In the genomic region with DNA sequence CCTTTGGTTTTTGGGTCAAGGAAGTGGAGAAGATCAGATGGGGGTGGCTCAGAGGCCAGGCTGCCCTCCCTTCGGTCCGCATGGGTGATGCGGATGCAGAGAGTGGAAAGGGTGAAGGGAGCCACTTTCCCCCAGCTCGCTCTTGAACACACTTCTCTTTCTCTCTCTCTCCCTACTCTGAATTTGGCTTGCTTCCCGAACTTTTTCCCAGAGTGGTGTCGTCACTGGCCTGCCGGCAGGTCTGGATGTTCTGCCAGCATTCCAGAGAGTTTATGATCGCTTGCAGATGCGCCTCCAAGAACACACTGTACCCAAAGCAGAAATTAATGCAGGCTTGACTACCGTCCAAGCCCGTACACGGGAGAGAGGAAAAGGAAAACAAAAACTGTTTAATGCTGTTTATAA, we compare ENCODE assay signal across 1 cellular context.
TF ChIP-seq lines count a peak whose summit lies in the region.

No MANE protein-coding gene starts in this region.

TF ChIP-seq in HEK293, 187 proteins besides CTCF, POLR2A, EP300 and RAD21 (continued from another document and continues in another):
- TF ChIP-seq ZNF624 (tag by site-specific recombination; IDR thresholded peaks at IDR 0.05) (no peak), ZNF16 (tag by site-specific recombination; IDR thresholded peaks at IDR 0.05; ENCODE audit: low read depth) (no peak), ZNF114 (tag by site-specific recombination; IDR thresholded peaks at IDR 0.05) (no peak), ZFP41 (tag by site-specific recombination; IDR thresholded peaks at IDR 0.05; ENCODE audit: borderline replicate concordance) (no peak), GLI2 (tag by site-specific recombination; IDR thresholded peaks at IDR 0.05; ENCODE audit: borderline replicate concordance, low read depth) (no peak), ZNF529 (tag by site-specific recombination; IDR thresholded peaks at IDR 0.05; ENCODE audit: insufficient replicate concordance) (no peak), ZNF600 (tag by site-specific recombination; IDR thresholded peaks at IDR 0.05) (peak; percentile 96), GLIS2 (tag by site-specific recombination; IDR thresholded peaks at IDR 0.05) (no peak), ZNF514 (tag by site-specific recombination; IDR thresholded peaks at IDR 0.05) (no peak), ZBTB21 (tag by site-specific recombination; IDR thresholded peaks at IDR 0.05) (peak; percentile 88), ZNF501 (tag by site-specific recombination; IDR thresholded peaks at IDR 0.05) (peak; percentile 39; the same call in 1 of the 2 replicates), ZBTB20 (tag by site-specific recombination; IDR thresholded peaks at IDR 0.05) (no peak; the same call in 1 of the 2 replicates), ZNF416 (tag by site-specific recombination; IDR thresholded peaks at IDR 0.05) (no peak), FEZF1 (tag by site-specific recombination; IDR thresholded peaks at IDR 0.05) (no peak; the same call in 1 of the 2 replicates), ZNF677 (tag by site-specific recombination; IDR thresholded peaks at IDR 0.05) (no peak), ZNF311 (tag by site-specific recombination; IDR thresholded peaks at IDR 0.05; ENCODE audit: borderline replicate concordance) (no peak), BCL11B (tag by site-specific recombination; IDR thresholded peaks at IDR 0.05; ENCODE audit: low read depth) (no peak), ZEB2 (tag by site-specific recombination; IDR thresholded peaks at IDR 0.05) (peak; percentile 58; the same call in 1 of the 2 replicates), ZNF302 (tag by site-specific recombination; IDR thresholded peaks at IDR 0.05; ENCODE audit: low read depth) (no peak), ZNF214 (tag by site-specific recombination; IDR thresholded peaks at IDR 0.05; ENCODE audit: borderline replicate concordance) (no peak), REPIN1 (tag by site-specific recombination; IDR thresholded peaks at IDR 0.05; ENCODE audit: low read depth) (no peak), ZNF19 (tag by site-specific recombination; IDR thresholded peaks at IDR 0.05; ENCODE audit: low read depth) (no peak), ZNF664 (tag by site-specific recombination; IDR thresholded peaks at IDR 0.05) (no peak), ZNF423 (tag by site-specific recombination; IDR thresholded peaks at IDR 0.05) (no peak), ZNF223 (tag by site-specific recombination; IDR thresholded peaks at IDR 0.05) (no peak), ZNF202 (tag by site-specific recombination; IDR thresholded peaks at IDR 0.05; ENCODE audit: borderline replicate concordance) (no peak), ZNF184 (tag by site-specific recombination; IDR thresholded peaks at IDR 0.05) (no peak), ZNF654 (tag by site-specific recombination; IDR thresholded peaks at IDR 0.05; ENCODE audit: low read depth) (no peak), ZNF610 (tag by site-specific recombination; IDR thresholded peaks at IDR 0.05; ENCODE audit: borderline replicate concordance) (no peak), ZNF629 (tag by site-specific recombination; IDR thresholded peaks at IDR 0.05) (peak; percentile 91), ZNF10 (tag by site-specific recombination; IDR thresholded peaks at IDR 0.05) (no peak), TCF7L2 (IDR thresholded peaks at IDR 0.05; ENCODE audit: borderline replicate concordance, low read depth, low read length) (no peak), IKZF3 (tag by site-specific recombination; IDR thresholded peaks at IDR 0.05) (peak; percentile 71; the same call in 1 of the 2 replicates), ZNF837 (tag by site-specific recombination; IDR thresholded peaks at IDR 0.05) (no peak), GLI4 (tag by site-specific recombination; IDR thresholded peaks at IDR 0.05) (no peak), ZNF354C (tag by site-specific recombination; IDR thresholded peaks at IDR 0.05; ENCODE audit: borderline replicate concordance, low read depth) (no peak), ZNF544 (tag by site-specific recombination; IDR thresholded peaks at IDR 0.05) (no peak), YY2 (tag by site-specific recombination; IDR thresholded peaks at IDR 0.05) (no peak), ZNF433 (tag by site-specific recombination; IDR thresholded peaks at IDR 0.05; ENCODE audit: low read depth) (no peak), ZNF707 (tag by site-specific recombination; IDR thresholded peaks at IDR 0.05) (no peak), SP7 (tag by site-specific recombination; IDR thresholded peaks at IDR 0.05) (peak; percentile 60), ZSCAN23 (tag by site-specific recombination; IDR thresholded peaks at IDR 0.05) (no peak), ZNF426 (tag by site-specific recombination; IDR thresholded peaks at IDR 0.05) (no peak), ZNF350 (tag by site-specific recombination; IDR thresholded peaks at IDR 0.05) (no peak)
- TF ChIP-seq, protein P1, sequence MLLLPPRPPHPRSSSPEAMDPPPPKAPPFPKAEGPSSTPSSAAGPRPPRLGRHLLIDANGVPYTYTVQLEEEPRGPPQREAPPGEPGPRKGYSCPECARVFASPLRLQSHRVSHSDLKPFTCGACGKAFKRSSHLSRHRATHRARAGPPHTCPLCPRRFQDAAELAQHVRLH (tag by site-specific recombination; IDR thresholded peaks at IDR 0.05): 0 out of 2 replicates have a peak, but pooled peaks have one; percentile 27
- TF ChIP-seq, protein P2, sequence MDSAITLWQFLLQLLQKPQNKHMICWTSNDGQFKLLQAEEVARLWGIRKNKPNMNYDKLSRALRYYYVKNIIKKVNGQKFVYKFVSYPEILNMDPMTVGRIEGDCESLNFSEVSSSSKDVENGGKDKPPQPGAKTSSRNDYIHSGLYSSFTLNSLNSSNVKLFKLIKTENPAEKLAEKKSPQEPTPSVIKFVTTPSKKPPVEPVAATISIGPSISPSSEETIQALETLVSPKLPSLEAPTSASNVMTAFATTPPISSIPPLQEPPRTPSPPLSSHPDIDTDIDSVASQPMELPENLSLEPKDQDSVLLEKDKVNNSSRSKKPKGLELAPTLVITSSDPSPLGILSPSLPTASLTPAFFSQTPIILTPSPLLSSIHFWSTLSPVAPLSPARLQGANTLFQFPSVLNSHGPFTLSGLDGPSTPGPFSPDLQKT (IDR thresholded peaks at IDR 0.05; ENCODE audit: borderline replicate concordance, low read depth, low read length): no peak
- TF ChIP-seq, protein P3, sequence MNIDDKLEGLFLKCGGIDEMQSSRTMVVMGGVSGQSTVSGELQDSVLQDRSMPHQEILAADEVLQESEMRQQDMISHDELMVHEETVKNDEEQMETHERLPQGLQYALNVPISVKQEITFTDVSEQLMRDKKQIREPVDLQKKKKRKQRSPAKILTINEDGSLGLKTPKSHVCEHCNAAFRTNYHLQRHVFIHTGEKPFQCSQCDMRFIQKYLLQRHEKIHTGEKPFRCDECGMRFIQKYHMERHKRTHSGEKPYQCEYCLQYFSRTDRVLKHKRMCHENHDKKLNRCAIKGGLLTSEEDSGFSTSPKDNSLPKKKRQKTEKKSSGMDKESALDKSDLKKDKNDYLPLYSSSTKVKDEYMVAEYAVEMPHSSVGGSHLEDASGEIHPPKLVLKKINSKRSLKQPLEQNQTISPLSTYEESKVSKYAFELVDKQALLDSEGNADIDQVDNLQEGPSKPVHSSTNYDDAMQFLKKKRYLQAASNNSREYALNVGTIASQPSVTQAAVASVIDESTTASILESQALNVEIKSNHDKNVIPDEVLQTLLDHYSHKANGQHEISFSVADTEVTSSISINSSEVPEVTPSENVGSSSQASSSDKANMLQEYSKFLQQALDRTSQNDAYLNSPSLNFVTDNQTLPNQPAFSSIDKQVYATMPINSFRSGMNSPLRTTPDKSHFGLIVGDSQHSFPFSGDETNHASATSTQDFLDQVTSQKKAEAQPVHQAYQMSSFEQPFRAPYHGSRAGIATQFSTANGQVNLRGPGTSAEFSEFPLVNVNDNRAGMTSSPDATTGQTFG (tag by site-specific recombination; IDR thresholded peaks at IDR 0.05; ENCODE audit: borderline replicate concordance): no peak
- TF ChIP-seq, protein P4, sequence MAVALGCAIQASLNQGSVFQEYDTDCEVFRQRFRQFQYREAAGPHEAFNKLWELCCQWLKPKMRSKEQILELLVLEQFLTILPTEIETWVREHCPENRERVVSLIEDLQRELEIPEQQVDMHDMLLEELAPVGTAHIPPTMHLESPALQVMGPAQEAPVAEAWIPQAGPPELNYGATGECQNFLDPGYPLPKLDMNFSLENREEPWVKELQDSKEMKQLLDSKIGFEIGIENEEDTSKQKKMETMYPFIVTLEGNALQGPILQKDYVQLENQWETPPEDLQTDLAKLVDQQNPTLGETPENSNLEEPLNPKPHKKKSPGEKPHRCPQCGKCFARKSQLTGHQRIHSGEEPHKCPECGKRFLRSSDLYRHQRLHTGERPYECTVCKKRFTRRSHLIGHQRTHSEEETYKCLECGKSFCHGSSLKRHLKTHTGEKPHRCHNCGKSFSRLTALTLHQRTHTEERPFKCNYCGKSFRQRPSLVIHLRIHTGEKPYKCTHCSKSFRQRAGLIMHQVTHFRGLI (tag by site-specific recombination; IDR thresholded peaks at IDR 0.05): no peak
- TF ChIP-seq, protein P5, sequence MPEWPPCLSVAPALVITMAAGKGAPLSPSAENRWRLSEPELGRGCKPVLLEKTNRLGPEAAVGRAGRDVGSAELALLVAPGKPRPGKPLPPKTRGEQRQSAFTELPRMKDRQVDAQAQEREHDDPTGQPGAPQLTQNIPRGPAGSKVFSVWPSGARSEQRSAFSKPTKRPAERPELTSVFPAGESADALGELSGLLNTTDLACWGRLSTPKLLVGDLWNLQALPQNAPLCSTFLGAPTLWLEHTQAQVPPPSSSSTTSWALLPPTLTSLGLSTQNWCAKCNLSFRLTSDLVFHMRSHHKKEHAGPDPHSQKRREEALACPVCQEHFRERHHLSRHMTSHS (tag by site-specific recombination; IDR thresholded peaks at IDR 0.05): no peak
- TF ChIP-seq, protein P6, sequence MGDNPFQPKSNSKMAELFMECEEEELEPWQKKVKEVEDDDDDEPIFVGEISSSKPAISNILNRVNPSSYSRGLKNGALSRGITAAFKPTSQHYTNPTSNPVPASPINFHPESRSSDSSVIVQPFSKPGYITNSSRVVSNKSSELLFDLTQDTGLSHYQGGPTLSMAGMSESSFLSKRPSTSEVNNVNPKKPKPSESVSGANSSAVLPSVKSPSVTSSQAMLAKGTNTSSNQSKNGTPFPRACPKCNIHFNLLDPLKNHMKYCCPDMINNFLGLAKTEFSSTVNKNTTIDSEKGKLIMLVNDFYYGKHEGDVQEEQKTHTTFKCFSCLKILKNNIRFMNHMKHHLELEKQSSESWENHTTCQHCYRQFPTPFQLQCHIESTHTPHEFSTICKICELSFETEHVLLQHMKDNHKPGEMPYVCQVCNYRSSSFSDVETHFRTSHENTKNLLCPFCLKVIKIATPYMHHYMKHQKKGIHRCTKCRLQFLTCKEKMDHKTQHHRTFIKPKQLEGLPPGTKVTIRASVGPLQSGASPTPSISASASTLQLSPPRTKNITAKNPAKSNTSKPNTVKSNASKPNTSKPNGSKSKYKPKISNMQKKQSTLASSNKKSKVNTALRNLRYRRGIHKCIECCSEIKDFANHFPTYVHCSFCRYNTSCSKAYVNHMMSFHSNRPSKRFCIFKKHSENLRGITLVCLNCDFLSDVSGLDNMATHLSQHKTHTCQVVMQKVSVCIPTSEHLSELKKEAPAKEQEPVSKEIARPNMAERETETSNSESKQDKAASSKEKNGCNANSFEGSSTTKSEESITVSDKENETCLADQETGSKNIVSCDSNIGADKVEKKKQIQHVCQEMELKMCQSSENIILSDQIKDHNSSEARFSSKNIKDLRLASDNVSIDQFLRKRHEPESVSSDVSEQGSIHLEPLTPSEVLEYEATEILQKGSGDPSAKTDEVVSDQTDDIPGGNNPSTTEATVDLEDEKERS (tag by site-specific recombination; IDR thresholded peaks at IDR 0.05): no peak
- TF ChIP-seq, protein P7, sequence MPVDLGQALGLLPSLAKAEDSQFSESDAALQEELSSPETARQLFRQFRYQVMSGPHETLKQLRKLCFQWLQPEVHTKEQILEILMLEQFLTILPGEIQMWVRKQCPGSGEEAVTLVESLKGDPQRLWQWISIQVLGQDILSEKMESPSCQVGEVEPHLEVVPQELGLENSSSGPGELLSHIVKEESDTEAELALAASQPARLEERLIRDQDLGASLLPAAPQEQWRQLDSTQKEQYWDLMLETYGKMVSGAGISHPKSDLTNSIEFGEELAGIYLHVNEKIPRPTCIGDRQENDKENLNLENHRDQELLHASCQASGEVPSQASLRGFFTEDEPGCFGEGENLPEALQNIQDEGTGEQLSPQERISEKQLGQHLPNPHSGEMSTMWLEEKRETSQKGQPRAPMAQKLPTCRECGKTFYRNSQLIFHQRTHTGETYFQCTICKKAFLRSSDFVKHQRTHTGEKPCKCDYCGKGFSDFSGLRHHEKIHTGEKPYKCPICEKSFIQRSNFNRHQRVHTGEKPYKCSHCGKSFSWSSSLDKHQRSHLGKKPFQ (tag by site-specific recombination; IDR thresholded peaks at IDR 0.05): peak; percentile 62; the same call in 1 of the 2 replicates
- TF ChIP-seq, protein P8, sequence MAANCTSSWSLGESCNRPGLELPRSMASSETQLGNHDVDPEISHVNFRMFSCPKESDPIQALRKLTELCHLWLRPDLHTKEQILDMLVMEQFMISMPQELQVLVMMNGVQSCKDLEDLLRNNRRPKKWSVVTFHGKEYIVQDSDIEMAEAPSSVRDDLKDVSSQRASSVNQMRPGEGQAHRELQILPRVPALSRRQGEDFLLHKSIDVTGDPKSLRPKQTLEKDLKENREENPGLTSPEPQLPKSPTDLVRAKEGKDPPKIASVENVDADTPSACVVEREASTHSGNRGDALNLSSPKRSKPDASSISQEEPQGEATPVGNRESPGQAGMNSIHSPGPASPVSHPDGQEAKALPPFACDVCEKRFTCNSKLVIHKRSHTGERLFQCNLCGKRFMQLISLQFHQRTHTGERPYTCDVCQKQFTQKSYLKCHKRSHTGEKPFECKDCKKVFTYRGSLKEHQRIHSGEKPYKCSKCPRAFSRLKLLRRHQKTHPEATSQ (tag by site-specific recombination; IDR thresholded peaks at IDR 0.05): no peak
- TF ChIP-seq, protein P9, sequence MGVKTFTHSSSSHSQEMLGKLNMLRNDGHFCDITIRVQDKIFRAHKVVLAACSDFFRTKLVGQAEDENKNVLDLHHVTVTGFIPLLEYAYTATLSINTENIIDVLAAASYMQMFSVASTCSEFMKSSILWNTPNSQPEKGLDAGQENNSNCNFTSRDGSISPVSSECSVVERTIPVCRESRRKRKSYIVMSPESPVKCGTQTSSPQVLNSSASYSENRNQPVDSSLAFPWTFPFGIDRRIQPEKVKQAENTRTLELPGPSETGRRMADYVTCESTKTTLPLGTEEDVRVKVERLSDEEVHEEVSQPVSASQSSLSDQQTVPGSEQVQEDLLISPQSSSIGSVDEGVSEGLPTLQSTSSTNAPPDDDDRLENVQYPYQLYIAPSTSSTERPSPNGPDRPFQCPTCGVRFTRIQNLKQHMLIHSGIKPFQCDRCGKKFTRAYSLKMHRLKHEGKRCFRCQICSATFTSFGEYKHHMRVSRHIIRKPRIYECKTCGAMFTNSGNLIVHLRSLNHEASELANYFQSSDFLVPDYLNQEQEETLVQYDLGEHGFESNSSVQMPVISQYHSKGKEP (tag by site-specific recombination; IDR thresholded peaks at IDR 0.05): peak; percentile 91
- TF ChIP-seq, protein P10, sequence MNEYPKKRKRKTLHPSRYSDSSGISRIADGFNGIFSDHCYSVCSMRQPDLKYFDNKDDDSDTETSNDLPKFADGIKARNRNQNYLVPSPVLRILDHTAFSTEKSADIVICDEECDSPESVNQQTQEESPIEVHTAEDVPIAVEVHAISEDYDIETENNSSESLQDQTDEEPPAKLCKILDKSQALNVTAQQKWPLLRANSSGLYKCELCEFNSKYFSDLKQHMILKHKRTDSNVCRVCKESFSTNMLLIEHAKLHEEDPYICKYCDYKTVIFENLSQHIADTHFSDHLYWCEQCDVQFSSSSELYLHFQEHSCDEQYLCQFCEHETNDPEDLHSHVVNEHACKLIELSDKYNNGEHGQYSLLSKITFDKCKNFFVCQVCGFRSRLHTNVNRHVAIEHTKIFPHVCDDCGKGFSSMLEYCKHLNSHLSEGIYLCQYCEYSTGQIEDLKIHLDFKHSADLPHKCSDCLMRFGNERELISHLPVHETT (tag by site-specific recombination; IDR thresholded peaks at IDR 0.05): no peak
